Comparison of ENCODE assay signal across 1 cellular context in the genomic region with DNA sequence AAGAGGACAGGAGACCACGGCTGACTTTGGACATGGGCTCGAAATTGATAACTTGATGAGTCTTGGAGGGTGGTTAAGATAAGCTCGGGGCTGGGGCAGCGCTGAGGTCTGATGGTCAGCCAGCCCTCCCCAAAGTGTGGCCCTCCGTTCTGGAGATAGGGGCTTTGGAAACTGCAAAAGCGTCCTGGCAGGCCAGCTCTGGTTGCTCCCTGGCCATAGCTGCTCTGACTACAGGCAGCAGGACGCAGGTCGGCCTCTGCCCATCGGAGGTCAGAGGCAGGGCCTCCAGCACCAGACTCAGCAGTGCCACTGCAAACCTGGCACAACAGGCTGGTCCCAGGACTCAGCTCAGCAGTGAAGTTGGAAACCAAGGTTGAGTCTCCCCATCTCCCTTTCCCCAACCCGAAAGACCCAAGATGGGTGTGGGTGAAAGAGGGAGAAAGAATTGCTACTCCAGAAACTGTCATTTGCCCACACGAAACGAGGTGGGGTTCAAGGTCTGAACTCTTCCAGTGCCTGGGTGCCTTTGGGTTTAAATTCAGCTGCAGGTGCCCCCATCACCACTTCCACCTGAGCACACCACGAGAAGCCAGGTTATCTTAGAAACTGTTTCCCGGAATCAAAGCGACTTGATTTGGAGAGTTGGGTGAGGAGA.
TF ChIP-seq lines count a peak whose summit lies in the region.

No MANE protein-coding gene starts in this region.

TF ChIP-seq in H1, 55 proteins besides CTCF, POLR2A, EP300 and RAD21:
- TF ChIP-seq SUZ12 (IDR thresholded peaks at IDR 0.05; ENCODE audit: low read length) (peak; percentile 20; the same call in 1 of the 2 replicates), EZH2 (IDR thresholded peaks at IDR 0.05; ENCODE audit: low read depth, low read length, severe bottlenecking) (peak; percentile 28), FOSL1 (IDR thresholded peaks at IDR 0.05; ENCODE audit: insufficient read depth, low read depth, low read length) (no peak)
